ENCODE assay signal across 1 cellular context in the genomic region with DNA sequence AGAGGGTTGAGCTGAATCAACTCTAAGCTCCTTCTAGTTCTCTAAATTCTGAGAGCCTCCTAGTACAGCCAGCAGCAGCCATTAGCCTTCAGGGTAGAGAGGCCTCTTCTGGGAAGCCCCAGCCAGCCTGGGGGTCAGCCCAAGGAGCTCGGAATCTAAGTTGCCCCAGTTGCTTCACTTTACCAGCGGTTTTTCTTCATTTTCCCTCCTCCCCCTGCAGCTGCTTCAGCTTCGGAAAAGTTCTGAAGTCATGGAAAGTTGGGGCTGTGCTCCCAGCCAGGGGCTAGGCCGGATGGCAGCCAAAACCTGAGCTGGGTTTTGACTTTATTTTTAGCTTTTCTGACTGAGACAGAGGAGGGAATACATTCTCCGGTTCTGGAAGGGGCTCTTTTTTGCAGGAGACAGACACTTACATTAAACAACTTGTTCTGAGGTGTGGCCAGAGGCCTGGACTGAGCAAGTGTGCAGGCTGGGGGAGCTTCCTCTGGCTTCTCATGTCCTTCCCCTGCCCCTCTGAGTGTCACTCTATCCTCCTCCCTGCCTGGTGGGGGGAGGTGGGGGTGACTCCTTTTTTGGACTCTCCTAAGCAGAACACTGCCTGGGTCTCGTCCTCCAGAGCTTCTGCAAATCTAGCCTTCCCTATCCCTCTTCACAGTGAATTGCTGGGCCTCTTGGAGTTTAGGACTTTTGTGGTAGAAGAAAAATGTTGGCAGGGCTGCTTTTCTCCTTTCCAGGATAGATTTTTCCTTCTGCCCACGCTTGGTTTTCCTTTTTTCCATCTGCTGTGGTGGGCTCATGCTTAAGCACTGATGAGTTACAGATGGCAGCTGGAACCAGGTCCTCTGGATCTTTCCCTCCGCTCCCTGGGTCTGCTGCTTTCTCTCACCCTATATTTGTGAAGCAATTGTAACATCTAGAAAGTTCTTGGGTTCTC.
TF ChIP-seq lines count a peak whose summit lies in the region.

No MANE protein-coding gene starts in this region.

TF ChIP-seq in HEK293, 187 proteins besides CTCF, POLR2A, EP300 and RAD21:
- TF ChIP-seq, protein P1, sequence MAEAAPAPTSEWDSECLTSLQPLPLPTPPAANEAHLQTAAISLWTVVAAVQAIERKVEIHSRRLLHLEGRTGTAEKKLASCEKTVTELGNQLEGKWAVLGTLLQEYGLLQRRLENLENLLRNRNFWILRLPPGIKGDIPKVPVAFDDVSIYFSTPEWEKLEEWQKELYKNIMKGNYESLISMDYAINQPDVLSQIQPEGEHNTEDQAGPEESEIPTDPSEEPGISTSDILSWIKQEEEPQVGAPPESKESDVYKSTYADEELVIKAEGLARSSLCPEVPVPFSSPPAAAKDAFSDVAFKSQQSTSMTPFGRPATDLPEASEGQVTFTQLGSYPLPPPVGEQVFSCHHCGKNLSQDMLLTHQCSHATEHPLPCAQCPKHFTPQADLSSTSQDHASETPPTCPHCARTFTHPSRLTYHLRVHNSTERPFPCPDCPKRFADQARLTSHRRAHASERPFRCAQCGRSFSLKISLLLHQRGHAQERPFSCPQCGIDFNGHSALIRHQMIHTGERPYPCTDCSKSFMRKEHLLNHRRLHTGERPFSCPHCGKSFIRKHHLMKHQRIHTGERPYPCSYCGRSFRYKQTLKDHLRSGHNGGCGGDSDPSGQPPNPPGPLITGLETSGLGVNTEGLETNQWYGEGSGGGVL (tag by site-specific recombination; IDR thresholded peaks at IDR 0.05), result no peak
- TF ChIP-seq, protein P2, sequence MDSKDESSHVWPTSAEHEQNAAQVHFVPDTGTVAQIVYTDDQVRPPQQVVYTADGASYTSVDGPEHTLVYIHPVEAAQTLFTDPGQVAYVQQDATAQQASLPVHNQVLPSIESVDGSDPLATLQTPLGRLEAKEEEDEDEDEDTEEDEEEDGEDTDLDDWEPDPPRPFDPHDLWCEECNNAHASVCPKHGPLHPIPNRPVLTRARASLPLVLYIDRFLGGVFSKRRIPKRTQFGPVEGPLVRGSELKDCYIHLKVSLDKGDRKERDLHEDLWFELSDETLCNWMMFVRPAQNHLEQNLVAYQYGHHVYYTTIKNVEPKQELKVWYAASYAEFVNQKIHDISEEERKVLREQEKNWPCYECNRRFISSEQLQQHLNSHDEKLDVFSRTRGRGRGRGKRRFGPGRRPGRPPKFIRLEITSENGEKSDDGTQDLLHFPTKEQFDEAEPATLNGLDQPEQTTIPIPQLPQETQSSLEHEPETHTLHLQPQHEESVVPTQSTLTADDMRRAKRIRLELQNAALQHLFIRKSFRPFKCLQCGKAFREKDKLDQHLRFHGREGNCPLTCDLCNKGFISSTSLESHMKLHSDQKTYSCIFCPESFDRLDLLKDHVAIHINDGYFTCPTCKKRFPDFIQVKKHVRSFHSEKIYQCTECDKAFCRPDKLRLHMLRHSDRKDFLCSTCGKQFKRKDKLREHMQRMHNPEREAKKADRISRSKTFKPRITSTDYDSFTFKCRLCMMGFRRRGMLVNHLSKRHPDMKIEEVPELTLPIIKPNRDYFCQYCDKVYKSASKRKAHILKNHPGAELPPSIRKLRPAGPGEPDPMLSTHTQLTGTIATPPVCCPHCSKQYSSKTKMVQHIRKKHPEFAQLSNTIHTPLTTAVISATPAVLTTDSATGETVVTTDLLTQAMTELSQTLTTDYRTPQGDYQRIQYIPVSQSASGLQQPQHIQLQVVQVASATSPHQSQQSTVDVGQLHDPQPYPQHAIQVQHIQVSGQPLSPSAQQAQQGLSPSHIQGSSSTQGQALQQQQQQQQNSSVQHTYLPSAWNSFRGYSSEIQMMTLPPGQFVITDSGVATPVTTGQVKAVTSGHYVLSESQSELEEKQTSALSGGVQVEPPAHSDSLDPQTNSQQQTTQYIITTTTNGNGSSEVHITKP (tag by site-specific recombination; IDR thresholded peaks at IDR 0.05), result peak; percentile 68
- peak; percentile 16; the same call in 1 of the 2 replicates for TF ChIP-seq GLIS1 (tag by site-specific recombination; IDR thresholded peaks at IDR 0.05)
- TF ChIP-seq ZNF600 (tag by site-specific recombination; IDR thresholded peaks at IDR 0.05), result peak; percentile 47; the same call in 1 of the 2 replicates
- 0 out of 2 replicates have a peak, but pooled peaks have one; percentile 11 for TF ChIP-seq PRDM1 (tag by site-specific recombination; IDR thresholded peaks at IDR 0.05)
